In the genomic region with DNA sequence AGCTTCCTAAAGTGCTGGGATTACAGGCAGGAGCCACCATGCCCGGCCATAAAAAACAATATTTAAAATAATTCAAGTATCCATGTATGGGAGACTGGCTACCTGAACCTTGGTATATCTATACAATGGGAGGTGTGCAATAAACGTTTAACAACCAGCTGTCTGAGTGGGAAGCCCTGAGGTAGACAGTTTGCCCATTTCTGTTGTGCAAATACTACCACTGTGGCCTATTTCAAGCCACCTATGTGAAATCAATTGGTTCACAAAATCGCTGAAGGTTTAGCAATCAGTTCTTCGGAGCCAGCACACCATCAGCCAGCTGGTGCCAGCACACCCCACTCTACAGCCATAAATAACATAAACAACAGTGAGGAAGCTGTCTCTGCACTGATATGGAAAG, we compare ENCODE assay signal across 32 cellular contexts.
"Had no signal": no experiment of that assay in that cellular context is flagged by ENCODE, and none has a peak within 500 bp of the region (broad histone marks: within the 10 kb centered on the region; RNA-seq: fewer than 3 reads in every experiment).

No MANE protein-coding gene starts in this region.

- H3K4me3 ChIP-seq: coronary artery, dorsolateral prefrontal cortex, gastroesophageal sphincter, left lung, lower lobe of right lung, pancreas, prostate gland, skin epidermis, thoracic aorta, uterus had no signal

- H3K27me3 Mint-ChIP-seq: activated CD8-positive, alpha-beta T cell treated with anti-CD3 and anti-CD28 coated beads for 36 hours; activated naive CD8-positive, alpha-beta T cell treated with anti-CD3 and anti-CD28 coated beads, Interleukin-2, amount 10 ng/mL, durations not matched to agents 7 days and 5 days; effector memory CD8-positive, alpha-beta T cell; stimulated activated naive CD8-positive, alpha-beta T cell treated with anti-CD3 and anti-CD28 coated beads, Interleukin-15, Interleukin-2, amounts not matched to agents 100 ng/mL and 50 ng/mL, for 24 hours; type B pancreatic cell had no signal

- H3K4me1 ChIP-seq: pancreas, prostate gland, uterus had no signal

- H3K27ac Mint-ChIP-seq: activated CD8-positive, alpha-beta T cell treated with anti-CD3 and anti-CD28 coated beads for 36 hours; activated naive CD8-positive, alpha-beta T cell treated with anti-CD3 and anti-CD28 coated beads, Interleukin-2, amount 10 ng/mL, durations not matched to agents 7 days and 5 days; activated T-cell treated with anti-CD3 and anti-CD28 coated beads, Interleukin-2, amount 50 U/mL, for 72 hours; effector memory CD8-positive, alpha-beta T cell; nephron; stimulated activated effector memory CD8-positive, alpha-beta T cell treated with anti-CD3 and anti-CD28 coated beads, Interleukin-12 subunit alpha, Interleukin-12 subunit beta, amount 100 ng/mL, for 72 hours; stimulated activated naive CD8-positive, alpha-beta T cell treated with anti-CD3 and anti-CD28 coated beads, Interleukin-15, Interleukin-2, amounts not matched to agents 100 ng/mL and 50 ng/mL, for 24 hours; type B pancreatic cell; WTC11 had no signal

- H3K36me3 ChIP-seq: brain microvascular endothelial cell, gastroesophageal sphincter, left lung, lower lobe of right lung, pancreas, prostate gland, thoracic aorta, uterus had no signal

- H3K9me3 ChIP-seq: gastroesophageal sphincter, left lung, lower lobe of right lung, pancreas, prostate gland, thoracic aorta, uterus had no signal

- H3K4me1 Mint-ChIP-seq: nephron, WTC11 had no signal

- H3K27ac ChIP-seq: brain microvascular endothelial cell, coronary artery, dorsolateral prefrontal cortex, gastroesophageal sphincter, left lung, lower lobe of right lung, pancreas, prostate gland, skin epidermis, thoracic aorta, uterus had no signal

- H3K9me3 Mint-ChIP-seq: activated CD8-positive, alpha-beta T cell treated with anti-CD3 and anti-CD28 coated beads for 36 hours; effector memory CD8-positive, alpha-beta T cell; immature natural killer cell; stimulated activated effector memory CD8-positive, alpha-beta T cell treated with anti-CD3 and anti-CD28 coated beads, Interleukin-12 subunit alpha, Interleukin-12 subunit beta, amount 100 ng/mL, for 72 hours; stimulated activated naive CD8-positive, alpha-beta T cell treated with anti-CD3 and anti-CD28 coated beads, Interleukin-15, Interleukin-2, amounts not matched to agents 100 ng/mL and 50 ng/mL, for 24 hours had no signal

- H3K27me3 ChIP-seq: brain microvascular endothelial cell, gastroesophageal sphincter, left lung, pancreas, uterus had no signal

- H3K36me3 Mint-ChIP-seq: activated naive CD8-positive, alpha-beta T cell treated with anti-CD3 and anti-CD28 coated beads, Interleukin-2, amount 10 ng/mL, durations not matched to agents 7 days and 5 days; stimulated activated effector memory CD8-positive, alpha-beta T cell treated with anti-CD3 and anti-CD28 coated beads, Interleukin-12 subunit alpha, Interleukin-12 subunit beta, amount 100 ng/mL, for 72 hours; type B pancreatic cell; WTC11 had no signal

- ATAC-seq: activated CD8-positive, alpha-beta T cell treated with anti-CD3 and anti-CD28 coated beads for 36 hours; activated T-cell treated with anti-CD3 and anti-CD28 coated beads, Interleukin-2, amount 50 U/mL, for 72 hours; effector memory CD8-positive, alpha-beta T cell; gastroesophageal sphincter; left lung; lower lobe of right lung; pancreas; sciatic nerve; stimulated activated effector memory CD8-positive, alpha-beta T cell treated with anti-CD3 and anti-CD28 coated beads, Interleukin-12 subunit alpha, Interleukin-12 subunit beta, amount 100 ng/mL, for 72 hours; WTC11 had no signal

- DNase-seq: activated CD4-positive, alpha-beta T cell treated with anti-CD3 and anti-CD28 coated beads for 1 hour; activated CD4-positive, alpha-beta T cell treated with anti-CD3 and anti-CD28 coated beads, Interleukin-2, amount 50 U/mL, for 1 hour; activated CD8-positive, alpha-beta T cell treated with anti-CD3 and anti-CD28 coated beads for 36 hours; activated naive CD4-positive, alpha-beta T cell treated with Interleukin-2 at 50 U/mL for 16 hours; activated naive CD8-positive, alpha-beta T cell treated with anti-CD3 and anti-CD28 coated beads, Interleukin-2, amount 10 ng/mL, durations not matched to agents 7 days and 5 days; activated T-cell treated with anti-CD3 and anti-CD28 coated beads, Interleukin-2, amount 50 U/mL, for 72 hours; amniotic stem cell; brain microvascular endothelial cell; dorsolateral prefrontal cortex; effector memory CD8-positive, alpha-beta T cell; erythroblast; immature natural killer cell; kidney; left lung; lower lobe of right lung; pancreas; retina; stimulated activated CD4-positive, alpha-beta T cell treated with anti-CD3 and anti-CD28 coated beads, Interleukin-12 subunit alpha, Interleukin-12 subunit beta, amount 100 ng/mL, for 4 hours; stimulated activated CD4-positive, alpha-beta T cell treated with anti-CD3 and anti-CD28 coated beads, Interleukin-4, amount 100 ng/mL, for 1 hour; T-helper 2 cell; uterus had no signal

- H3K4me3 Mint-ChIP-seq: activated CD8-positive, alpha-beta T cell treated with anti-CD3 and anti-CD28 coated beads for 36 hours; activated naive CD8-positive, alpha-beta T cell treated with anti-CD3 and anti-CD28 coated beads, Interleukin-2, amount 10 ng/mL, durations not matched to agents 7 days and 5 days; activated T-cell treated with anti-CD3 and anti-CD28 coated beads, Interleukin-2, amount 50 U/mL, for 72 hours; effector memory CD8-positive, alpha-beta T cell; immature natural killer cell; nephron; stimulated activated effector memory CD8-positive, alpha-beta T cell treated with anti-CD3 and anti-CD28 coated beads, Interleukin-12 subunit alpha, Interleukin-12 subunit beta, amount 100 ng/mL, for 72 hours; stimulated activated naive CD8-positive, alpha-beta T cell treated with anti-CD3 and anti-CD28 coated beads, Interleukin-15, Interleukin-2, amounts not matched to agents 100 ng/mL and 50 ng/mL, for 24 hours; type B pancreatic cell; WTC11 had no signal
